ENCODE assay signal across 10 cellular contexts in genomic region chr17:49388290-49388640, GRCh38. TPM values are rescaled to one million over a fixed set of nuclear protein-coding genes. Genes with fewer than 3 reads are reported as not detected.
DNase-seq lines count a peak whose midpoint lies in the region; ATAC-seq, FAIRE-seq and TF ChIP-seq lines count a peak whose summit lies in the region.
"Had no signal": no experiment of that assay in that cellular context is flagged by ENCODE, and none has a peak within 500 bp of the region (broad histone marks: within the 10 kb centered on the region; RNA-seq: fewer than 3 reads in every experiment).

No MANE protein-coding gene starts in this region.

- H3K9me2 ChIP-seq in Loucy (replicated peaks; ENCODE audit: low read depth, low read length) (no peaks in the 10 kb centered on the region), hepatocyte (replicated peaks; ENCODE audit: insufficient read depth) (no peaks in the 10 kb centered on the region)

- no peak for TF ChIP-seq EP300 in upper lobe of left lung (IDR thresholded peaks at IDR 0.05)

- H3K27ac ChIP-seq in upper lobe of left lung (peak overlapping the region in 3 of 4 donors; percentile 12 to 60 (median 27)), hepatocyte (no peak overlapping the region)

- no peaks in the 10 kb centered on the region for H3K9me3 Mint-ChIP-seq in activated naive CD4-positive, alpha-beta T cell treated with anti-CD3 and anti-CD28 coated beads, Interleukin-2, amount 50 U/mL, for 72 hours

- no peaks in the 10 kb centered on the region for H3K9me3 ChIP-seq in Loucy (ENCODE audit: insufficient read depth, low read depth, low read length)
- H3K9me3 ChIP-seq in upper lobe of left lung = no peaks in the 10 kb centered on the region
- no peaks in the 10 kb centered on the region for H3K9me3 ChIP-seq in hepatocyte (ENCODE audit: low read depth)

- H3K4me1 ChIP-seq in Loucy (ENCODE audit: insufficient read depth, low read length, poor library complexity, severe bottlenecking) (peaks cover 43% of the 10 kb centered on the region), upper lobe of left lung (peaks cover 22 to 32% (median 23%) of the 10 kb centered on the region in 4 donors), hepatocyte (ENCODE audit: insufficient read depth) (no peaks in the 10 kb centered on the region)

- peak overlapping the region; percentile 53 for H3K9ac ChIP-seq in Loucy (ENCODE audit: low read depth, low read length, poor library complexity, severe bottlenecking)

- ATAC-seq in activated naive CD4-positive, alpha-beta T cell treated with anti-CD3 and anti-CD28 coated beads, Interleukin-2, amount 50 U/mL, for 72 hours = peak; percentile 57 to 58
- no peak for ATAC-seq in upper lobe of left lung (ENCODE audit: low FRiP score in 2 of 2)
- no peak for ATAC-seq in HG03469 (IDR thresholded peaks at IDR 0.05; ENCODE audit: unreplicated experiment)

- H3K27ac Mint-ChIP-seq in activated naive CD4-positive, alpha-beta T cell treated with anti-CD3 and anti-CD28 coated beads, Interleukin-2, amount 50 U/mL, for 72 hours = peak overlapping the region; percentile 80 to 84

- H3F3A ChIP-seq in Loucy (ENCODE audit: low read depth) = no peaks in the 10 kb centered on the region

- no peak for FAIRE-seq in RCC 7860 (lab: Jason Lieb, UNC)
- FAIRE-seq: H1 had no signal

- H4K20me1 ChIP-seq in Loucy (ENCODE audit: insufficient read depth, low read length, poor library complexity, severe bottlenecking) = no peaks in the 10 kb centered on the region
- H4K20me1 ChIP-seq in hepatocyte (ENCODE audit: insufficient read depth, poor library complexity, severe bottlenecking) = no peaks in the 10 kb centered on the region

- DNase-seq in activated naive CD4-positive, alpha-beta T cell treated with Interleukin-2 at 50 U/mL for 16 hours = peak; percentile 18
- no peak for DNase-seq in activated naive CD4-positive, alpha-beta T cell (lab: John Stamatoyannopoulos, UW)
- DNase-seq in activated naive CD4-positive, alpha-beta T cell treated with anti-CD3 and anti-CD28 coated beads, Interleukin-2, amount 50 U/mL, for 72 hours (ENCODE audit: low spot score in 2 of 2) = no peak
- no peak for DNase-seq in upper lobe of left lung
- no peak for DNase-seq in hepatocyte (ENCODE audit: low spot score)
- DNase-seq in RCC 7860 (ENCODE audit: low spot score) = no peak
- DNase-seq: MG63 had no signal

- TF ChIP-seq POLR2A in upper lobe of left lung (IDR thresholded peaks at IDR 0.05) = no peak

- H3K36me3 ChIP-seq in Loucy (ENCODE audit: insufficient read depth, low read length) (no peaks in the 10 kb centered on the region), upper lobe of left lung (no peaks in the 10 kb centered on the region), hepatocyte (replicated peaks; ENCODE audit: insufficient read depth, low read depth) (no peaks in the 10 kb centered on the region)
- H3K36me3 ChIP-seq: MG63 had no signal

- H3K36me3 Mint-ChIP-seq in activated naive CD4-positive, alpha-beta T cell treated with anti-CD3 and anti-CD28 coated beads, Interleukin-2, amount 50 U/mL, for 72 hours = no peaks in the 10 kb centered on the region

- TF ChIP-seq CTCF in Loucy (conservative IDR thresholded peaks at IDR 0.05; ENCODE audit: low read length) (no peak), upper lobe of left lung (IDR thresholded peaks at IDR 0.05) (no peak), hepatocyte (IDR thresholded peaks at IDR 0.05; ENCODE audit: poor library complexity) (no peak)

- WGBS in upper lobe of left lung, 2 donors = 62% methylated on average over 6 of the region's 6 CpGs
- 97% methylated on average over 6 of the region's 6 CpGs for WGBS in hepatocyte (ENCODE audit: low lambda C conversion rate, missing lambda C conversion rate)

- H3K4me2 ChIP-seq in Loucy (ENCODE audit: low read depth, low read length, poor library complexity, severe bottlenecking) = peak overlapping the region; percentile 63
- H3K4me2 ChIP-seq in hepatocyte = no peak overlapping the region

- no peak overlapping the region for H2AFZ ChIP-seq in Loucy (ENCODE audit: low read length)
- H2AFZ ChIP-seq in hepatocyte = no peak overlapping the region

- H3K79me2 ChIP-seq in Loucy (ENCODE audit: insufficient read depth, low read length) = no peaks in the 10 kb centered on the region
- no peaks in the 10 kb centered on the region for H3K79me2 ChIP-seq in hepatocyte

- H3K27me3 ChIP-seq in Loucy (ENCODE audit: insufficient read depth, low read length, poor library complexity, severe bottlenecking) (no peaks in the 10 kb centered on the region), upper lobe of left lung (no peaks in the 10 kb centered on the region), hepatocyte (no peaks in the 10 kb centered on the region)
- H3K27me3 ChIP-seq: MG63 had no signal

- H3K4me3 ChIP-seq in Loucy (ENCODE audit: low read length, poor library complexity, severe bottlenecking) = peak overlapping the region; percentile 48
- H3K4me3 ChIP-seq in upper lobe of left lung = no peak overlapping the region
- H3K4me3 ChIP-seq in hepatocyte = no peak overlapping the region
- H3K4me3 ChIP-seq: MG63 had no signal

RNA-seq across cellular contexts. Expression of gene ZNF652, which starts 26.2 kb away (rescaled TPM):
- 1 to 10 TPM; 5.8 to 6.3 TPM for total RNA-seq in activated naive CD4-positive, alpha-beta T cell treated with anti-CD3 and anti-CD28 coated beads, Interleukin-2, amount 50 U/mL, for 72 hours
- 10 to 100 TPM; 29.4 to 69.4 (median 41.5) TPM for total RNA-seq in upper lobe of left lung
- total RNA-seq in hepatocyte = 46.2 and 55.6 TPM in 2 replicates
- 18.5 and 23.0 TPM in 2 replicates for polyA plus RNA-seq in hepatocyte

RNA-seq across cellular contexts. Expression of gene PHB1, which starts 26.4 kb away (rescaled TPM):
- total RNA-seq in activated naive CD4-positive, alpha-beta T cell treated with anti-CD3 and anti-CD28 coated beads, Interleukin-2, amount 50 U/mL, for 72 hours = 100 to 1,000 TPM; 134 to 301 TPM
- total RNA-seq in upper lobe of left lung (100 to 1,000 TPM in 2 of 6 donors, 10 to 100 TPM in 4; 19.9 to 144 (median 68.8) TPM), hepatocyte (114 and 141 TPM in 2 replicates)
- 168 and 171 TPM in 2 replicates for polyA plus RNA-seq in hepatocyte

Comparison
In these comparisons a context has a peak if more than half of its experiments do, and no peak if none do; other contexts are left out.
1. ATAC-seq: peak in activated naive CD4-positive, alpha-beta T cell treated with anti-CD3 and anti-CD28 coated beads, Interleukin-2, amount 50 U/mL, for 72 hours (2 of 2); none in upper lobe of left lung (0 of 2) and HG03469 (single experiment).